ENCODE assay signal across 8 cellular contexts in genomic region chr1:33367488-33368405, GRCh38. TPM values are rescaled to one million over a fixed set of nuclear protein-coding genes. Genes with fewer than 3 reads are reported as not detected.
DNase-seq lines count a peak whose midpoint lies in the region; ATAC-seq and TF ChIP-seq lines count a peak whose summit lies in the region.

No MANE protein-coding gene starts in this region.

- no peaks in the 10 kb centered on the region for H3K27me3 ChIP-seq in Caco-2 (replicated peaks; ENCODE audit: control insufficient read depth, insufficient read depth, low read length)
- no peaks in the 10 kb centered on the region for H3K27me3 ChIP-seq in liver (ENCODE audit: control insufficient read depth in 4 of 4, insufficient read depth in 4 of 4, low read length in 3 of 4)

- no peak overlapping the region for H3K27ac Mint-ChIP-seq in Caco-2 (ENCODE audit: unreplicated experiment)

- H3K4me3 ChIP-seq in Caco-2 (ENCODE audit: low read depth, low read length) = no peak overlapping the region
- no peak overlapping the region for H3K4me3 ChIP-seq in HFF-Myc (replicated peaks; ENCODE audit: low read depth, low read length)
- H3K4me3 ChIP-seq in liver (ENCODE audit: low read depth in 1 of 3, low read length in 3 of 3) = no peak overlapping the region

- no peaks in the 10 kb centered on the region for H3K9me3 Mint-ChIP-seq in Caco-2 (ENCODE audit: unreplicated experiment)

- no peak overlapping the region for H3K4me3 Mint-ChIP-seq in Caco-2 (ENCODE audit: unreplicated experiment)

- TF ChIP-seq CTCF in Caco-2 (IDR thresholded peaks at IDR 0.05; ENCODE audit: insufficient read depth in 1 of 2, low read depth in 1 of 2, low read length in 1 of 2, severe bottlenecking in 1 of 2, unreplicated experiment in 1 of 2) (peak; percentile 67 to 84), HFF-Myc (IDR thresholded peaks at IDR 0.05; ENCODE audit: low read depth, low read length, missing control alignments) (peak; percentile 94), liver (IDR thresholded peaks at IDR 0.05; ENCODE audit: low read depth, low read length, missing input control) (peak; percentile 98)

- peak; percentile 99 to 100 for TF ChIP-seq RAD21 in liver (IDR thresholded peaks at IDR 0.05)

- H3K36me3 ChIP-seq in Caco-2 (ENCODE audit: control insufficient read depth, insufficient read depth, low read length) (no peaks in the 10 kb centered on the region; the same call in 1 of the 2 replicates), liver (ENCODE audit: control insufficient read depth in 4 of 4, insufficient read depth in 3 of 4, low read depth in 1 of 4, low read length in 3 of 4) (peaks cover 0 to 8% (median 3%) of the 10 kb centered on the region in 4 donors)

- POLR2A ChIA-PET in Caco-2 (lab: Charles Lee) = no interaction called here

- no peak overlapping the region for H3K27ac ChIP-seq in liver (ENCODE audit: low read depth in 1 of 2, low read length in 2 of 2)

- no peak overlapping the region for H3K9ac ChIP-seq in liver (ENCODE audit: low read depth in 1 of 2, low read length in 2 of 2)

- H3K9me3 ChIP-seq in Caco-2 (no peaks in the 10 kb centered on the region), liver (ENCODE audit: control insufficient read depth in 4 of 4, low read length in 3 of 4) (no peaks in the 10 kb centered on the region)

- intact Hi-C loops in Caco-2 (cut with micrococcal nuclease; ENCODE audit: unreplicated experiment) = loop anchor here (1.0 to 10.0 kb wide), 5 partner anchors 69 to 243 kb away; no protein-coding TSS in a partner anchor

- H3K36me3 Mint-ChIP-seq in Caco-2 (ENCODE audit: insufficient read depth, unreplicated experiment) = peaks cover 6% of the 10 kb centered on the region

- no TSS peak for BruUV-seq in Caco-2 (replicated peaks; lab: Mats Ljungman, UMichigan)

- ATAC-seq in HG03175 (IDR thresholded peaks at IDR 0.05; ENCODE audit: unreplicated experiment) = no peak

- peaks cover 8% of the 10 kb centered on the region for H3K4me1 Mint-ChIP-seq in Caco-2 (ENCODE audit: low read depth, unreplicated experiment)

- WGBS in liver = 37% methylated on average over 23 of the region's 23 CpGs

- H3K27me3 Mint-ChIP-seq in Caco-2 (ENCODE audit: insufficient read depth, unreplicated experiment) = no peaks in the 10 kb centered on the region

- DNase-seq in Caco-2 = peak; percentile 75 to 81
- DNase-seq in HFF-Myc (ENCODE audit: extremely low read depth, low read depth) = no peak
- DNase-seq in NCI-H345 (lab: John Stamatoyannopoulos, UW) = peak; percentile 80
- peak; percentile 83 to 86 for DNase-seq in activated CD4-positive, alpha-beta T cell treated with anti-CD3 and anti-CD28 coated beads, Interleukin-2, amount 50 U/mL, for 4 hours
- peak; percentile 78 for DNase-seq in dedifferentiated amniotic fluid mesenchymal stem cell (ENCODE audit: extremely low spot score)
- peak; percentile 76 to 86 for DNase-seq in stimulated activated CD4-positive, alpha-beta T cell treated with anti-CD3 and anti-CD28 coated beads, Interleukin-4, amount 100 ng/mL, for 4 hours

- CTCF ChIA-PET in Caco-2 (lab: Charles Lee) = interaction anchor here (2.4 kb wide), 1 partner anchor 72 kb away, joined by 11 read pairs; no protein-coding TSS in a partner anchor

- H3K4me1 ChIP-seq in Caco-2 = peaks cover 18% of the 10 kb centered on the region; the same call in 1 of the 2 replicates
- H3K4me1 ChIP-seq in liver (ENCODE audit: control insufficient read depth in 4 of 4, insufficient read depth in 4 of 4, low read length in 3 of 4) = peaks cover 0 to 4% (median 0%) of the 10 kb centered on the region in 4 donors

TF ChIP-seq in liver, 16 proteins besides CTCF, POLR2A, EP300 and RAD21:
- TF ChIP-seq RXRA (IDR thresholded peaks at IDR 0.05) (peak in 1 of 2 donors; percentile 11), YY1 (IDR thresholded peaks at IDR 0.05) (no peak), MAX (IDR thresholded peaks at IDR 0.05) (no peak), ATF3 (IDR thresholded peaks at IDR 0.05) (no peak)

RNA-seq across cellular contexts. Expression of gene A3GALT2, which starts 46.8 kb away (rescaled TPM):
- not detected in 2 replicates for total RNA-seq in Caco-2 (2022)
- total RNA-seq in liver = not detected
- not detected for polyA plus RNA-seq in liver
